Comparison of ENCODE assay signal across 22 cellular contexts in the genomic region with DNA sequence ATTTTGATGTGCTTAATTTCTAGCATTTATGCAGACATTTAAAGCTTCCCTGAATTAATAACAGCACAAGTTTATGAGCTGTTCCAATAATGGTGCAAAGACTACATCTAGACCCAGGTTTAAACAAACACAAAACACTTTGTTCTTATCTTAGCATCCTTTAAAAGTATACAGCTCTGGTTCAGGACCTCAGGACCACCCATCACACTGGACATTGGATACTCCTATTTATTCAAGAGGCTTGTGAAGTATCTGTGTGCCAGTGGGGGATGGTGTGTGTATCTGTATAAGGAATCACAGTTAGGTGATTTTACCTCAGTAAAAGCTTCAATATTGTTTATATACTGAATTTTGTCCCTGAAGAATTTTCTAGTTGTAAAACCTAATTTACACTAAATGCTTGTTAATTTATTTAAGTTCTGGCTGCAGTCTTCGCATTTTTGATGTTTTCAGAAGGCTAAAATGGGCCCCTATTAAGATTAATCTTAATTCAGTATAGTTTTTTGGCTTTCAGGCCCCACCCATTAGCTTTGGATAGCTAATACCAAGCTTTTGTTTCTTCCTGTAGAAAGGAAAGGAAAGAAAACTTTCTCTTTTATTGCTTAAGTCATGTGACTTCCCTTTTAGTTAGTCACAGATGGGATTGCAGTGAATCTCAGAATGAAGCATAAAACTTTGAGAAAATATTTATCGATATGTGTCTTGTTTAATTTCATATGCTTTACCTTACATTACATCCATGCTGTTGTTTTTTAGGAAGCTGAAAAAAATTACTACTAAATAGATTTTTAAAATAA. TPM values are rescaled to one million over a fixed set of nuclear protein-coding genes. Genes with fewer than 3 reads are reported as not detected.
DNase-seq lines count a peak whose midpoint lies in the region; ATAC-seq, FAIRE-seq and TF ChIP-seq lines count a peak whose summit lies in the region.
"Had no signal": no experiment of that assay in that cellular context is flagged by ENCODE, and none has a peak within 500 bp of the region (broad histone marks: within the 10 kb centered on the region; RNA-seq: fewer than 3 reads in every experiment).

No MANE protein-coding gene starts in this region.

- H3K79me2 ChIP-seq in K562 (ENCODE audit: control insufficient read depth, insufficient read depth, low read length), result peaks cover 89% of the 10 kb centered on the region

- TF ChIP-seq POLR2A in K562 (conservative IDR thresholded peaks at IDR 0.05), result no peak
- TF ChIP-seq POLR2A in suprapubic skin (IDR thresholded peaks at IDR 0.05), result no peak

- TF ChIP-seq EP300 in K562 (IDR thresholded peaks at IDR 0.05; ENCODE audit: low read length) (no peak), suprapubic skin (IDR thresholded peaks at IDR 0.05) (no peak)

- H3K4me3 Mint-ChIP-seq in nephron progenitor cell, result peak overlapping the region; percentile 62
- H3K4me3 Mint-ChIP-seq: activated CD4-positive, alpha-beta T cell treated with anti-CD3 and anti-CD28 coated beads, Interleukin-2, amount 10 ng/mL, durations not matched to agents 7 days and 5 days; stimulated activated memory B cell treated with anti-CD40 and anti-IgM and Interleukin-4, amounts not matched to agents 10 μg/mL and 1 μg/mL and 100 μg/mL, for 72 hours had no signal

- POLR2A ChIA-PET in K562 (lab: Yijun Ruan, JAX), result interaction anchor here (0.6 to 4.8 kb wide), 6 partner anchors 11 to 1286 kb away, joined by 3 to 67 read pairs (median 4); a partner anchor contains a TSS

- TF ChIP-seq RAD21 in K562 (CRISPR knock-in tag; conservative IDR thresholded peaks at IDR 0.05 in 1 of 2, IDR thresholded peaks at IDR 0.05 in 1 of 2), result no peak

- peak overlapping the region; percentile 98 for H3K27ac Mint-ChIP-seq in nephron progenitor cell
- H3K27ac Mint-ChIP-seq: activated CD4-positive, alpha-beta T cell treated with anti-CD3 and anti-CD28 coated beads, Interleukin-2, amount 10 ng/mL, durations not matched to agents 7 days and 5 days; stimulated activated memory B cell treated with anti-CD40 and anti-IgM and Interleukin-4, amounts not matched to agents 10 μg/mL and 1 μg/mL and 100 μg/mL, for 72 hours had no signal

- H3K9me3 ChIP-seq in K562 (replicated peaks; ENCODE audit: control insufficient read depth, insufficient read depth, low read depth, low read length) (no peaks in the 10 kb centered on the region), suprapubic skin (no peaks in the 10 kb centered on the region)
- H3K9me3 ChIP-seq: prostate gland, spleen, transverse colon had no signal

- no peak overlapping the region for H3K4me2 ChIP-seq in K562 (ENCODE audit: insufficient read depth, low read length)

- H3K27ac ChIP-seq in K562 (ENCODE audit: extremely low read depth, low read depth, low read length), result peak overlapping the region; percentile 48; the same call in 2 of the 3 replicates
- H3K27ac ChIP-seq in suprapubic skin, result no peak overlapping the region
- H3K27ac ChIP-seq: prostate gland, spleen, transverse colon had no signal

- CTCF ChIA-PET in K562 (lab: Yijun Ruan, JAX; ENCODE audit: low intra/inter-chr PET ratio), result no interaction called here

- H3K4me3 ChIP-seq in K562 (no peak overlapping the region), suprapubic skin (no peak overlapping the region)
- H3K4me3 ChIP-seq: prostate gland, spleen, transverse colon had no signal

- BruUV-seq in K562 (replicated peaks; lab: Mats Ljungman, UMichigan), result no TSS peak

- peak; percentile 62 for ATAC-seq in K562
- no peak for ATAC-seq in HG02623 (IDR thresholded peaks at IDR 0.05; ENCODE audit: unreplicated experiment)
- ATAC-seq in stimulated activated naive CD8-positive, alpha-beta T cell treated with anti-CD3 and anti-CD28 coated beads, Interleukin-15, Interleukin-2, amounts not matched to agents 100 U/mL and 50 U/mL, for 24 hours, result no peak
- ATAC-seq: stimulated activated memory B cell treated with anti-CD40 and anti-IgM and Interleukin-4, amounts not matched to agents 10 μg/mL and 1 μg/mL and 100 μg/mL, for 72 hours had no signal

- H3K36me3 ChIP-seq in K562 (ENCODE audit: control insufficient read depth, insufficient read depth, low read length) (peaks cover 5% of the 10 kb centered on the region; the same call in 2 of the 3 replicates), suprapubic skin (no peaks in the 10 kb centered on the region)
- H3K36me3 ChIP-seq: prostate gland, spleen, transverse colon had no signal

- H3K9ac ChIP-seq in K562 (ENCODE audit: insufficient read depth in 1 of 2, low read depth in 2 of 2, low read length in 2 of 2), result no peak overlapping the region

- H4K20me1 ChIP-seq in K562 (replicated peaks; ENCODE audit: control insufficient read depth, insufficient read depth, low read length), result no peaks in the 10 kb centered on the region

- in situ Hi-C loops in K562 (cut with MboI), result no loop called here

- no peak overlapping the region for H2AFZ ChIP-seq in K562 (ENCODE audit: low read depth, low read length)

- no peak for TF ChIP-seq CTCF in K562 (IDR thresholded peaks at IDR 0.05 in 2 of 3, conservative IDR thresholded peaks at IDR 0.05 in 1 of 3; ENCODE audit: insufficient read depth in 2 of 3, low read depth in 1 of 3, low read length in 3 of 3)
- no peak for TF ChIP-seq CTCF in nephron progenitor cell (IDR thresholded peaks at IDR 0.05)
- TF ChIP-seq CTCF in suprapubic skin (IDR thresholded peaks at IDR 0.05), result no peak

- H3K4me1 Mint-ChIP-seq in nephron progenitor cell, result peaks cover 39% of the 10 kb centered on the region
- H3K4me1 Mint-ChIP-seq: activated CD4-positive, alpha-beta T cell treated with anti-CD3 and anti-CD28 coated beads, Interleukin-2, amount 10 ng/mL, durations not matched to agents 7 days and 5 days; stimulated activated memory B cell treated with anti-CD40 and anti-IgM and Interleukin-4, amounts not matched to agents 10 μg/mL and 1 μg/mL and 100 μg/mL, for 72 hours had no signal

- no peak for FAIRE-seq in K562 (lab: Jason Lieb, UNC)
- FAIRE-seq: colon, H54 had no signal

- intact Hi-C loops in K562 (cut with micrococcal nuclease), result no loop called here

- H3K9me3 Mint-ChIP-seq in nephron progenitor cell, result no peaks in the 10 kb centered on the region
- H3K9me3 Mint-ChIP-seq: activated CD4-positive, alpha-beta T cell treated with anti-CD3 and anti-CD28 coated beads, Interleukin-2, amount 10 ng/mL, durations not matched to agents 7 days and 5 days; stimulated activated memory B cell treated with anti-CD40 and anti-IgM and Interleukin-4, amounts not matched to agents 10 μg/mL and 1 μg/mL and 100 μg/mL, for 72 hours had no signal

- WGBS in K562 (ENCODE audit: insufficient coverage, low coverage, missing lambda C conversion rate), result 45% methylated on average over 2 of the region's 2 CpGs
- 81% methylated on average over 2 of the region's 2 CpGs for WGBS in suprapubic skin

- no peaks in the 10 kb centered on the region for H3K9me1 ChIP-seq in K562 (ENCODE audit: control insufficient read depth, insufficient read depth, low read length)

- H3K27me3 ChIP-seq in K562 (ENCODE audit: control insufficient read depth in 2 of 2, insufficient read depth in 2 of 2, low read length in 2 of 2) (no peaks in the 10 kb centered on the region), suprapubic skin (no peaks in the 10 kb centered on the region)
- H3K27me3 ChIP-seq: transverse colon had no signal

- DNase-seq in H4 (ENCODE audit: low spot score) (peak; percentile 5), LHCN-M2 (ENCODE audit: low read depth) (peak; percentile 10), K562 (ENCODE audit: extremely low read depth in 1 of 4, low spot score in 3 of 4) (peak in 1 of 4 experiments; percentile 8), nephron progenitor cell (no peak), suprapubic skin (ENCODE audit: low spot score in 2 of 2) (no peak)
- no peak for DNase-seq in stimulated activated CD4-positive, alpha-beta T cell treated with anti-CD3 and anti-CD28 coated beads, Interleukin-2, amount 100 ng/mL, for 24 hours
- no peak for DNase-seq in stimulated activated naive CD8-positive, alpha-beta T cell treated with anti-CD3 and anti-CD28 coated beads, Interleukin-15, Interleukin-2, amounts not matched to agents 100 U/mL and 50 U/mL, for 24 hours
- DNase-seq: activated CD4-positive, alpha-beta T cell treated with anti-CD3 and anti-CD28 coated beads, Interleukin-2, amount 10 ng/mL, durations not matched to agents 7 days and 5 days; activated naive CD4-positive, alpha-beta T cell treated with Interleukin-2 at 50 U/mL for 16 hours; NCI-H187 treated with DMSO at 0.1 percent for 48 hours; spleen; transverse colon had no signal

- no peaks in the 10 kb centered on the region for H3K27me3 Mint-ChIP-seq in nephron progenitor cell (ENCODE audit: low read depth, poor library complexity)
- H3K27me3 Mint-ChIP-seq: activated CD4-positive, alpha-beta T cell treated with anti-CD3 and anti-CD28 coated beads, Interleukin-2, amount 10 ng/mL, durations not matched to agents 7 days and 5 days; stimulated activated memory B cell treated with anti-CD40 and anti-IgM and Interleukin-4, amounts not matched to agents 10 μg/mL and 1 μg/mL and 100 μg/mL, for 72 hours had no signal

- peaks cover 26% of the 10 kb centered on the region for H3K36me3 Mint-ChIP-seq in nephron progenitor cell (ENCODE audit: low read depth)
- H3K36me3 Mint-ChIP-seq: stimulated activated memory B cell treated with anti-CD40 and anti-IgM and Interleukin-4, amounts not matched to agents 10 μg/mL and 1 μg/mL and 100 μg/mL, for 72 hours had no signal

- H3K4me1 ChIP-seq in K562 (replicated peaks in 1 of 2; ENCODE audit: control insufficient read depth in 2 of 2, insufficient read depth in 2 of 2, low read length in 2 of 2) (peaks cover 0 to 13% of the 10 kb centered on the region in 2 experiments; a peak in 1 of 5 replicates), suprapubic skin (no peaks in the 10 kb centered on the region)
- H3K4me1 ChIP-seq: prostate gland, spleen, transverse colon had no signal

RNA-seq across cellular contexts. Expression of a gene that starts 13.1 kb away (rescaled TPM):
- not detected in 2 replicates for total RNA-seq in H4 (2014; rRNA removed; shearing (Covaris generic))
- total RNA-seq in LHCN-M2 (2014; rRNA removed), result not detected in 2 replicates
- polyA plus RNA-seq in LHCN-M2 (2012), result not detected
- 5.2 and 15.0 TPM in 2 replicates for total RNA-seq in K562 (2011; cell fraction: chromatin; rRNA removed; ENCODE audit: low replicate concordance)
- total RNA-seq in K562 (2011; cell fraction: nucleolus; rRNA removed), result 3.5 and 6.6 TPM in 2 replicates
- 10.7 and 20.8 TPM in 2 replicates for total RNA-seq in K562 (2011; cell fraction: nucleoplasm; rRNA removed)
- total RNA-seq in K562 (2014; rRNA removed), result 42.1 and 42.8 TPM in 2 replicates
- total RNA-seq in K562 (2014; rRNA removed; fragmentation: Illumina TruSeq; extraction: Trizol), result 77.3 and 85.4 TPM in 2 replicates
- total RNA-seq in K562 (2015; rRNA removed; fragmentation: Illumina TruSeq; extraction: Trizol), result 70.4 and 77.0 TPM in 2 replicates
- 50.5 and 52.7 TPM in 2 replicates for total RNA-seq in K562 (2021)
- polyA plus RNA-seq in K562 (2011; rRNA removed), result 25.5 and 36.3 TPM in 2 replicates
- 7.4 and 15.1 TPM in 2 replicates for polyA plus RNA-seq in K562 (2011; cell fraction: cytosol; rRNA removed)
- 7.3 and 10.4 TPM in 2 replicates for polyA plus RNA-seq in K562 (2011; cell fraction: nucleus; rRNA removed)
- polyA plus RNA-seq in K562 (2012), result 25.1 and 34.8 TPM in 2 replicates
- polyA plus RNA-seq in K562 (2014; fragmentation: Illumina TruSeq; extraction: Trizol), result 45.0 and 56.4 TPM in 2 replicates
- 10 to 100 TPM; 20.9 to 29.9 TPM for polyA plus RNA-seq in K562 (2014; fragmentation: Nextera tagmentation; extraction: Ambion mirVana)
- 25.8 and 27.6 TPM in 2 replicates for polyA plus RNA-seq in K562 (2014; rRNA removed)
- polyA minus RNA-seq in K562 (2011; rRNA and poly(A)+ RNA removed), result 51.8 and 54.2 TPM in 2 replicates
- polyA minus RNA-seq in K562 (2011; cell fraction: cytosol; rRNA and poly(A)+ RNA removed), result 20.6 and 29.0 TPM in 2 replicates
- polyA minus RNA-seq in K562 (2011; cell fraction: nucleus; rRNA and poly(A)+ RNA removed), result 6.1 and 12.8 TPM in 2 replicates
- total RNA-seq in suprapubic skin, result not detected
- total RNA-seq: activated CD4-positive, alpha-beta T cell treated with anti-CD3 and anti-CD28 coated beads, Interleukin-2, amount 10 ng/mL, durations not matched to agents 7 days and 5 days; lower leg skin; MCF 10A; NCI-H460; OCI-LY7; spleen; transverse colon had no signal
- polyA plus RNA-seq: BJ, spleen had no signal

Comparison
In these comparisons a context has a peak if more than half of its experiments do, and no peak if none do; other contexts are left out.
1. DNase-seq: peak in H4 (single experiment) and LHCN-M2 (single experiment); none in nephron progenitor cell (single experiment), suprapubic skin (0 of 2), stimulated activated CD4-positive, alpha-beta T cell treated with anti-CD3 and anti-CD28 coated beads, Interleukin-2, amount 100 ng/mL, for 24 hours (0 of 2) and stimulated activated naive CD8-positive, alpha-beta T cell treated with anti-CD3 and anti-CD28 coated beads, Interleukin-15, Interleukin-2, amounts not matched to agents 100 U/mL and 50 U/mL, for 24 hours (single experiment).